ENCODE assay signal across 10 cellular contexts in genomic region chr17:9360610-9361571, GRCh38.
DNase-seq lines count a peak whose midpoint lies in the region; ATAC-seq and FAIRE-seq lines count a peak whose summit lies in the region.
"Had no signal": no experiment of that assay in that cellular context is flagged by ENCODE, and none has a peak within 500 bp of the region (broad histone marks: within the 10 kb centered on the region; RNA-seq: fewer than 3 reads in every experiment).

No MANE protein-coding gene starts in this region.

- peak; percentile 48 for DNase-seq in CD1c-positive myeloid dendritic cell (ENCODE audit: extremely low spot score)
- peak; percentile 13 for DNase-seq in RCC 7860 (ENCODE audit: low spot score)
- DNase-seq in glomerular visceral epithelial cell (ENCODE audit: extremely low spot score): peak; percentile 61
- DNase-seq in trophoblast cell: peak; percentile 80 to 89
- no peak for DNase-seq in NCI-H128 (lab: John Stamatoyannopoulos, UW; ENCODE audit: unreplicated experiment)
- DNase-seq: DMS53; effector memory CD8-positive, alpha-beta T cell had no signal

- peak overlapping the region; percentile 69 for H2BK5ac ChIP-seq in trophoblast cell (ENCODE audit: low read depth, low read length, poor library complexity)

- no peak overlapping the region for H3K4ac ChIP-seq in trophoblast cell (ENCODE audit: low read depth, low read length)

- no peak overlapping the region for H2BK12ac ChIP-seq in trophoblast cell (ENCODE audit: low read length)

- H3K4me2 ChIP-seq in trophoblast cell (ENCODE audit: low read length): no peak overlapping the region

- H3K79me2 ChIP-seq in trophoblast cell (ENCODE audit: control insufficient read depth, insufficient read depth, low read length, poor library complexity): no peaks in the 10 kb centered on the region

- H3K4me3 ChIP-seq in trophoblast cell (ENCODE audit: low read depth, low read length): no peak overlapping the region

- FAIRE-seq in RCC 7860 (lab: Jason Lieb, UNC): peak; percentile 22

- H3K14ac ChIP-seq in trophoblast cell (ENCODE audit: low read length): no peak overlapping the region

- H2BK120ac ChIP-seq in trophoblast cell (ENCODE audit: insufficient read depth, low read length, poor library complexity): peak overlapping the region; percentile 84

- H4K12ac ChIP-seq in trophoblast cell (ENCODE audit: low read depth, low read length): no peak overlapping the region

- no CpG with 5 or more reads among the region's 17 CpGs for WGBS in trophoblast cell (ENCODE audit: extremely low coverage, insufficient coverage, insufficient read length)

- H3K18ac ChIP-seq in trophoblast cell (ENCODE audit: low read length): no peak overlapping the region

- no peaks in the 10 kb centered on the region for H3K27me3 ChIP-seq in trophoblast cell (ENCODE audit: insufficient read depth, low read length)

- H3K9ac ChIP-seq in trophoblast cell (ENCODE audit: low read length): no peak overlapping the region

- no peak overlapping the region for H4K8ac ChIP-seq in trophoblast cell (ENCODE audit: low read depth, low read length)

- H3K9me3 ChIP-seq in trophoblast cell (ENCODE audit: insufficient read depth, low read depth, low read length): no peaks in the 10 kb centered on the region

- ATAC-seq in GM19035 (IDR thresholded peaks at IDR 0.05; ENCODE audit: unreplicated experiment) (no peak), GM18517 (IDR thresholded peaks at IDR 0.05; ENCODE audit: unreplicated experiment) (no peak), HG03342 (IDR thresholded peaks at IDR 0.05; ENCODE audit: unreplicated experiment) (no peak)
- ATAC-seq: effector memory CD8-positive, alpha-beta T cell had no signal

- H3K4me1 ChIP-seq in trophoblast cell (ENCODE audit: control insufficient read depth in 1 of 2, insufficient read depth in 2 of 2, low read length in 2 of 2): peaks cover 2% of the 10 kb centered on the region in 2 experiments

- H3K27ac ChIP-seq in trophoblast cell (ENCODE audit: low read depth, low read length): no peak overlapping the region

- no peaks in the 10 kb centered on the region for H3K36me3 ChIP-seq in trophoblast cell (ENCODE audit: control insufficient read depth in 1 of 2, insufficient read depth in 2 of 2, low read length in 2 of 2)

- no peak overlapping the region for H2AFZ ChIP-seq in trophoblast cell (ENCODE audit: insufficient read depth, low read length, poor library complexity)

- H2AK5ac ChIP-seq in trophoblast cell (ENCODE audit: low read length): no peak overlapping the region

- H3K79me1 ChIP-seq in trophoblast cell (ENCODE audit: low read length): no peaks in the 10 kb centered on the region

- H4K91ac ChIP-seq in trophoblast cell (ENCODE audit: low read depth, low read length): no peak overlapping the region

- H3K23ac ChIP-seq in trophoblast cell (ENCODE audit: low read length): no peak overlapping the region
